ENCODE assay signal across 14 cellular contexts in genomic region chr14:50344831-50345563, GRCh38. TPM values are rescaled to one million over a fixed set of nuclear protein-coding genes. Genes with fewer than 3 reads are reported as not detected.
A peak's percentile ranks its signal among the peaks of the same experiment; 100 is the strongest.
DNase-seq lines count a peak whose midpoint lies in the region; ATAC-seq and TF ChIP-seq lines count a peak whose summit lies in the region.
"Had no signal": no experiment of that assay in that cellular context is flagged by ENCODE, and none has a peak within 500 bp of the region (broad histone marks: within the 10 kb centered on the region; RNA-seq: fewer than 3 reads in every experiment).

No MANE protein-coding gene starts in this region.

- ATAC-seq in CD8-positive, alpha-beta T cell, result no peak
- no peak for ATAC-seq in GM18505 (IDR thresholded peaks at IDR 0.05; ENCODE audit: unreplicated experiment)

- TF ChIP-seq POLR2A in prostate gland (IDR thresholded peaks at IDR 0.05) (no peak), GM18505 (IDR thresholded peaks at IDR 0.05; ENCODE audit: borderline replicate concordance, extremely low read depth, insufficient read depth, insufficient read length) (no peak)

- 14% methylated on average over 4 of the region's 4 CpGs for WGBS in prostate gland

- CTCF ChIA-PET in CD8-positive, alpha-beta T cell (lab: Charles Lee), result interaction anchor here (1.0 to 1.2 kb wide), 2 partner anchors 17 to 24 kb away, joined by 3 to 4 read pairs; no protein-coding TSS in a partner anchor

- intact Hi-C loops in prostate gland (cut with DNase I), result loop anchor here (5.0 to 10.0 kb wide), 2 partner anchors 52 to 430 kb away; partner anchors contain the start of gene CDKL1
- intact Hi-C loops in CD8-positive, alpha-beta T cell (cut with DNase I, micrococcal nuclease), result no loop called here

- no peaks in the 10 kb centered on the region for H3K9me3 ChIP-seq in prostate gland
- no peaks in the 10 kb centered on the region for H3K9me3 ChIP-seq in CD8-positive, alpha-beta T cell (ENCODE audit: low read length)
- H3K9me3 ChIP-seq in HAP-1, result no peaks in the 10 kb centered on the region
- H3K9me3 ChIP-seq: heart left ventricle had no signal

- TF ChIP-seq CTCF in AG09309 (IDR thresholded peaks at IDR 0.05; ENCODE audit: control insufficient read depth, insufficient read depth, low read depth, low read length, missing control alignments) (no peak), LNCaP clone FGC (IDR thresholded peaks at IDR 0.05; ENCODE audit: control insufficient read depth, extremely low read depth, insufficient read depth) (no peak), prostate gland (IDR thresholded peaks at IDR 0.05) (no peak)
- no peak for TF ChIP-seq CTCF in CD8-positive, alpha-beta T cell (IDR thresholded peaks at IDR 0.05)

- DNase-seq in AG09309 (ENCODE audit: low read depth) (peak; percentile 47), LNCaP clone FGC (ENCODE audit: low read depth) (peak; percentile 50), fibroblast of gingiva (ENCODE audit: low read depth) (peak; percentile 73), prostate gland (ENCODE audit: low spot score) (peak; percentile 40), T-helper 1 cell (no peak), HAP-1 (ENCODE audit: low spot score in 2 of 2) (no peak)
- DNase-seq in CD8-positive, alpha-beta T cell, result no peak
- DNase-seq: amniotic stem cell, cerebellar nuclear complex, heart left ventricle, NCI-H146 had no signal

- POLR2A ChIA-PET in CD8-positive, alpha-beta T cell (lab: Charles Lee), result no interaction called here

- H3K36me3 Mint-ChIP-seq in CD8-positive, alpha-beta T cell, result peaks cover 14% of the 10 kb centered on the region

- no peaks in the 10 kb centered on the region for H3K9me3 Mint-ChIP-seq in CD8-positive, alpha-beta T cell
- H3K9me3 Mint-ChIP-seq: activated T-cell treated with anti-CD3 and anti-CD28 coated beads, Interleukin-2, amount 50 U/mL, for 72 hours; stimulated activated naive CD8-positive, alpha-beta T cell treated with anti-CD3 and anti-CD28 coated beads, Interleukin-15, amount 100 ng/mL, for 72 hours had no signal

- H3K4me3 Mint-ChIP-seq in CD8-positive, alpha-beta T cell, result no peak overlapping the region

- in situ Hi-C loops in HAP-1 (cut with MboI; ENCODE audit: low sequenced_read_pairs), result no loop called here

- no peaks in the 10 kb centered on the region for H3K27me3 ChIP-seq in prostate gland (replicated peaks; ENCODE audit: insufficient read depth)
- no peaks in the 10 kb centered on the region for H3K27me3 ChIP-seq in CD8-positive, alpha-beta T cell (ENCODE audit: insufficient read depth, low read length)
- H3K27me3 ChIP-seq in HAP-1 (ENCODE audit: low read depth), result no peaks in the 10 kb centered on the region
- H3K27me3 ChIP-seq: heart left ventricle had no signal

- peaks cover 11% of the 10 kb centered on the region for H3K4me1 Mint-ChIP-seq in CD8-positive, alpha-beta T cell (ENCODE audit: low read depth)

- no peaks in the 10 kb centered on the region for H3K27me3 Mint-ChIP-seq in CD8-positive, alpha-beta T cell (ENCODE audit: low read depth)

- H3K4me1 ChIP-seq in prostate gland (replicated peaks), result peaks cover 13% of the 10 kb centered on the region
- H3K4me1 ChIP-seq in CD8-positive, alpha-beta T cell (ENCODE audit: insufficient read depth, low read length), result no peaks in the 10 kb centered on the region
- H3K4me1 ChIP-seq in HAP-1, result no peaks in the 10 kb centered on the region

- no peak overlapping the region for H3K27ac Mint-ChIP-seq in CD8-positive, alpha-beta T cell

- H3K36me3 ChIP-seq in prostate gland, result no peaks in the 10 kb centered on the region
- no peaks in the 10 kb centered on the region for H3K36me3 ChIP-seq in CD8-positive, alpha-beta T cell (ENCODE audit: insufficient read depth, low read length)
- no peaks in the 10 kb centered on the region; the same call in 1 of the 2 replicates for H3K36me3 ChIP-seq in HAP-1 (replicated peaks)

- peak overlapping the region; percentile 49 to 67 for H3K27ac ChIP-seq in prostate gland
- H3K27ac ChIP-seq in CD8-positive, alpha-beta T cell (ENCODE audit: low read depth, low read length), result no peak overlapping the region

- H3K4me3 ChIP-seq in AG09309 (ENCODE audit: control insufficient read depth, low read depth, low read length), result no peak overlapping the region
- H3K4me3 ChIP-seq in LNCaP clone FGC (ENCODE audit: low read depth, low read length), result no peak overlapping the region
- H3K4me3 ChIP-seq in prostate gland, result no peak overlapping the region
- no peak overlapping the region for H3K4me3 ChIP-seq in CD8-positive, alpha-beta T cell (ENCODE audit: low read depth, low read length)
- no peak overlapping the region for H3K4me3 ChIP-seq in HAP-1
- H3K4me3 ChIP-seq: heart left ventricle had no signal

RNA-seq across cellular contexts. Expression of gene DMAC2L, which starts 32.9 kb away (rescaled TPM):
- total RNA-seq in prostate gland, result 10 to 100 TPM in 1 of 2 donors, 1 to 10 TPM in 1; 6.9 to 24.5 TPM
- 10 to 100 TPM; 16.6 to 17.8 TPM for total RNA-seq in CD8-positive, alpha-beta T cell

RNA-seq across cellular contexts. Expression of gene L2HGDH, which starts 33.0 kb away (rescaled TPM):
- 1 to 10 TPM; 5.6 to 6.5 TPM for total RNA-seq in prostate gland
- total RNA-seq in CD8-positive, alpha-beta T cell, result 1 to 10 TPM; 2.6 to 3.0 TPM

RNA-seq across cellular contexts. Expression of gene CDKL1, which starts 51.7 kb away (rescaled TPM):
- 10 to 100 TPM in 1 of 2 donors, 1 to 10 TPM in 1; 3.4 to 18.5 TPM for total RNA-seq in prostate gland
- total RNA-seq in CD8-positive, alpha-beta T cell, result 1 to 10 TPM; 1.2 to 1.5 TPM

Comparison
In these comparisons a context has a peak if more than half of its experiments do, and no peak if none do; other contexts are left out.
1. DNase-seq: peak in AG09309 (single experiment), LNCaP clone FGC (single experiment), fibroblast of gingiva (single experiment) and prostate gland (single experiment); none in CD8-positive, alpha-beta T cell (0 of 7), T-helper 1 cell (0 of 5) and HAP-1 (0 of 2).